22 cellular contexts compared by ENCODE assay signal in genomic region chr20:40502431-40502992, GRCh38.
"Had no signal": no experiment of that assay in that cellular context is flagged by ENCODE, and none has a peak within 500 bp of the region (broad histone marks: within the 10 kb centered on the region; RNA-seq: fewer than 3 reads in every experiment).

No MANE protein-coding gene starts in this region.

- H3K36me3 ChIP-seq: colonic mucosa, esophagus muscularis mucosa, gastrocnemius medialis, heart right ventricle, pancreas, suprapubic skin, thyroid gland, upper lobe of left lung, uterus had no signal

- H3K4me3 ChIP-seq: colonic mucosa, esophagus muscularis mucosa, gastrocnemius medialis, heart right ventricle, mucosa of descending colon, pancreas, smooth muscle cell, suprapubic skin, thyroid gland, upper lobe of left lung, uterus had no signal

- H3K27ac Mint-ChIP-seq: effector memory CD8-positive, alpha-beta T cell; naive thymus-derived CD8-positive, alpha-beta T cell; progenitor cell of endocrine pancreas had no signal

- H3K27ac ChIP-seq: colonic mucosa, epithelial cell of prostate, esophagus muscularis mucosa, gastrocnemius medialis, heart right ventricle, pancreas, suprapubic skin, thyroid gland, upper lobe of left lung, uterus had no signal

- H3K9me3 ChIP-seq: colonic mucosa, esophagus muscularis mucosa, gastrocnemius medialis, heart right ventricle, mucosa of descending colon, pancreas, suprapubic skin, thyroid gland, upper lobe of left lung, uterus had no signal

- H3K27me3 ChIP-seq: colonic mucosa, esophagus muscularis mucosa, gastrocnemius medialis, heart right ventricle, pancreas, suprapubic skin, thyroid gland, upper lobe of left lung, uterus had no signal

- H3K36me3 Mint-ChIP-seq: naive thymus-derived CD8-positive, alpha-beta T cell had no signal

- H3K9me3 Mint-ChIP-seq: effector memory CD8-positive, alpha-beta T cell; naive thymus-derived CD8-positive, alpha-beta T cell had no signal

- H3K4me2 ChIP-seq: smooth muscle cell had no signal

- DNase-seq: caudate nucleus; colonic mucosa; effector memory CD8-positive, alpha-beta T cell; heart right ventricle; kidney; left colon; mammary epithelial cell; mucosa of descending colon; naive thymus-derived CD8-positive, alpha-beta T cell; occipital lobe; pancreas; stimulated activated CD4-positive, alpha-beta T cell treated with anti-CD3 and anti-CD28 coated beads, Interleukin-2, amount 100 ng/mL, for 48 hours; stimulated activated naive CD4-positive, alpha-beta T cell treated with Interleukin-2 at 50 U/mL for 16 hours; thyroid gland; upper lobe of left lung; uterus had no signal

- ATAC-seq: effector memory CD8-positive, alpha-beta T cell; gastrocnemius medialis; left colon; mucosa of descending colon; naive thymus-derived CD8-positive, alpha-beta T cell had no signal

- H3K4me1 ChIP-seq: colonic mucosa, esophagus muscularis mucosa, gastrocnemius medialis, pancreas, thyroid gland, uterus had no signal

- H3K4me3 Mint-ChIP-seq: effector memory CD8-positive, alpha-beta T cell; naive thymus-derived CD8-positive, alpha-beta T cell had no signal

- H3K27me3 Mint-ChIP-seq: effector memory CD8-positive, alpha-beta T cell had no signal
